Comparison of ENCODE assay signal across 20 cellular contexts in genomic region chr6:150289454-150290071, GRCh38.
DNase-seq lines count a peak whose midpoint lies in the region; ATAC-seq, FAIRE-seq and TF ChIP-seq lines count a peak whose summit lies in the region.
"Had no signal": no experiment of that assay in that cellular context is flagged by ENCODE, and none has a peak within 500 bp of the region (broad histone marks: within the 10 kb centered on the region; RNA-seq: fewer than 3 reads in every experiment).

No MANE protein-coding gene starts in this region.

- peaks cover 9% of the 10 kb centered on the region for H3K36me3 Mint-ChIP-seq in type B pancreatic cell
- H3K36me3 Mint-ChIP-seq: CD8-positive, alpha-beta T cell had no signal

- no peak for TF ChIP-seq CTCF in RWPE2 (IDR thresholded peaks at IDR 0.05; ENCODE audit: poor library complexity, severe bottlenecking)
- no peak for TF ChIP-seq CTCF in bronchial epithelial cell (IDR thresholded peaks at IDR 0.05; ENCODE audit: insufficient read depth, low read length, severe bottlenecking)
- TF ChIP-seq CTCF in keratinocyte (optimal IDR thresholded peaks at IDR 0.05 in 1 of 3, IDR thresholded peaks at IDR 0.05 in 1 of 3, conservative IDR thresholded peaks at IDR 0.05 in 1 of 3; ENCODE audit: extremely low read depth in 1 of 3, insufficient read depth in 2 of 3, low read length in 3 of 3) = no peak
- TF ChIP-seq CTCF in type B pancreatic cell (conservative IDR thresholded peaks at IDR 0.05) = no peak

- H3K9me3 Mint-ChIP-seq in type B pancreatic cell = peaks cover 7% of the 10 kb centered on the region
- H3K9me3 Mint-ChIP-seq: CD8-positive, alpha-beta T cell had no signal

- FAIRE-seq in bronchial epithelial cell (lab: Jason Lieb, UNC) = peak; percentile 70
- peak; percentile 53 for FAIRE-seq in keratinocyte (lab: Jason Lieb, UNC)
- FAIRE-seq: GM12878, GM19239, H54, HTR-8/SVneo had no signal

- DNase-seq in RWPE2 (ENCODE audit: low spot score) = no peak
- no peak for DNase-seq in bronchial epithelial cell (ENCODE audit: low read depth)
- DNase-seq in keratinocyte (ENCODE audit: low read depth, low spot score) = no peak
- DNase-seq in type B pancreatic cell (ENCODE audit: extremely low spot score, unreplicated experiment) = no peak
- no peak for DNase-seq in hippocampal formation (lab: John Stamatoyannopoulos, UW)
- DNase-seq in activated T-cell treated with anti-CD3 and anti-CD28 coated beads, Interleukin-2, amount 50 U/mL, for 1 hour = no peak
- DNase-seq: Calu3; CD8-positive, alpha-beta T cell; DMS 273 treated with DMSO at 0.1 percent for 48 hours; DMS53; DND-41; HCEC 1CT had no signal

- no peaks in the 10 kb centered on the region for H3K79me2 ChIP-seq in keratinocyte (ENCODE audit: control insufficient read depth, insufficient read depth, low read length)

- H3K4me2 ChIP-seq in keratinocyte (ENCODE audit: control insufficient read depth, extremely low read depth, insufficient read depth, low read depth, low read length) = peak overlapping the region; percentile 69
- H3K4me2 ChIP-seq: BLaER1 treated with 17β-estradiol and CSF1 and Interleukin-3, amounts not matched to agents 10 nM and 100 nM; GM23338 had no signal

- dilution Hi-C loops in keratinocyte (cut with MboI; ENCODE audit: extremely low pct_ligation_motif_present, low sequenced_read_pairs) = no loop called here

- peak overlapping the region; percentile 57 for H3K4me3 Mint-ChIP-seq in type B pancreatic cell
- H3K4me3 Mint-ChIP-seq: B cell; CD8-positive, alpha-beta T cell; GM23338 had no signal

- H3K27ac ChIP-seq in RWPE2 (ENCODE audit: poor library complexity, severe bottlenecking) = peak overlapping the region; percentile 38
- H3K27ac ChIP-seq in keratinocyte (ENCODE audit: control insufficient read depth, insufficient read depth, low read length) = peak overlapping the region; percentile 77
- H3K27ac ChIP-seq: BLaER1 treated with 17β-estradiol and CSF1 and Interleukin-3, amounts not matched to agents 10 nM and 100 nM had no signal

- no peak overlapping the region for H3K4me3 ChIP-seq in RWPE2 (ENCODE audit: severe bottlenecking)
- H3K4me3 ChIP-seq in bronchial epithelial cell (ENCODE audit: low read depth, low read length) = no peak overlapping the region
- H3K4me3 ChIP-seq in keratinocyte (ENCODE audit: control insufficient read depth in 2 of 3, extremely low read depth in 1 of 3, insufficient read depth in 2 of 3, low read depth in 1 of 3, low read length in 3 of 3) = no peak overlapping the region
- H3K4me3 ChIP-seq: BLaER1 treated with 17β-estradiol and CSF1 and Interleukin-3, amounts not matched to agents 10 nM and 100 nM; GM12878; GM23338 had no signal

- H3K36me3 ChIP-seq in RWPE2 (ENCODE audit: low read depth) (no peaks in the 10 kb centered on the region), bronchial epithelial cell (ENCODE audit: control insufficient read depth, insufficient read depth, low read length) (no peaks in the 10 kb centered on the region), keratinocyte (ENCODE audit: control insufficient read depth in 2 of 2, extremely low read depth in 1 of 2, insufficient read depth in 2 of 2, low read length in 2 of 2) (no peaks in the 10 kb centered on the region)
- H3K36me3 ChIP-seq: BLaER1 treated with 17β-estradiol and CSF1 and Interleukin-3, amounts not matched to agents 10 nM and 100 nM had no signal

- H2AFZ ChIP-seq in keratinocyte (ENCODE audit: control insufficient read depth, low read length) = peak overlapping the region; percentile 38

- peaks cover 18% of the 10 kb centered on the region for H3K4me1 Mint-ChIP-seq in type B pancreatic cell (ENCODE audit: unreplicated experiment)
- H3K4me1 Mint-ChIP-seq: B cell, GM23338 had no signal

- no peaks in the 10 kb centered on the region for H3K27me3 ChIP-seq in RWPE2 (ENCODE audit: insufficient read depth, poor library complexity, severe bottlenecking)
- no peaks in the 10 kb centered on the region for H3K27me3 ChIP-seq in bronchial epithelial cell (ENCODE audit: control insufficient read depth, insufficient read depth, low read length)
- H3K27me3 ChIP-seq in keratinocyte (ENCODE audit: control insufficient read depth, extremely low read depth, insufficient read depth, low read length) = no peaks in the 10 kb centered on the region
- H3K27me3 ChIP-seq: BLaER1 treated with 17β-estradiol and CSF1 and Interleukin-3, amounts not matched to agents 10 nM and 100 nM had no signal

- peak overlapping the region; percentile 88 for H3K27ac Mint-ChIP-seq in type B pancreatic cell
- H3K27ac Mint-ChIP-seq: B cell; CD8-positive, alpha-beta T cell; GM23338 had no signal

- H3K4me1 ChIP-seq in RWPE2 (ENCODE audit: insufficient read depth, poor library complexity, severe bottlenecking) (peaks cover 30% of the 10 kb centered on the region), keratinocyte (ENCODE audit: control insufficient read depth, extremely low read depth, insufficient read depth, low read length) (peaks cover 40% of the 10 kb centered on the region)

- H3K9me3 ChIP-seq in RWPE2 (ENCODE audit: severe bottlenecking) = no peaks in the 10 kb centered on the region
- H3K9me3 ChIP-seq in keratinocyte (ENCODE audit: control insufficient read depth, low read depth, low read length) = no peaks in the 10 kb centered on the region

- H4K20me1 ChIP-seq in keratinocyte (ENCODE audit: control insufficient read depth, extremely low read depth, insufficient read depth, low read length) = no peaks in the 10 kb centered on the region
- H4K20me1 ChIP-seq: BLaER1 treated with 17β-estradiol and CSF1 and Interleukin-3, amounts not matched to agents 10 nM and 100 nM had no signal

- ATAC-seq in RWPE2 (ENCODE audit: low read depth) = no peak
- ATAC-seq in GM18511 (IDR thresholded peaks at IDR 0.05; ENCODE audit: unreplicated experiment) = no peak
- ATAC-seq: CD8-positive, alpha-beta T cell; GM12878; GM23338 had no signal

- no peak overlapping the region for H3K9ac ChIP-seq in keratinocyte (ENCODE audit: control insufficient read depth, extremely low read depth, insufficient read depth, low read length)
- H3K9ac ChIP-seq: BLaER1 treated with 17β-estradiol and CSF1 and Interleukin-3, amounts not matched to agents 10 nM and 100 nM had no signal

- H3K27me3 Mint-ChIP-seq in type B pancreatic cell = no peaks in the 10 kb centered on the region

- H3K9me1 ChIP-seq in keratinocyte (ENCODE audit: control insufficient read depth, extremely low read depth, insufficient read depth, low read length) = no peaks in the 10 kb centered on the region
